7 cellular contexts compared by ENCODE assay signal in the genomic region with DNA sequence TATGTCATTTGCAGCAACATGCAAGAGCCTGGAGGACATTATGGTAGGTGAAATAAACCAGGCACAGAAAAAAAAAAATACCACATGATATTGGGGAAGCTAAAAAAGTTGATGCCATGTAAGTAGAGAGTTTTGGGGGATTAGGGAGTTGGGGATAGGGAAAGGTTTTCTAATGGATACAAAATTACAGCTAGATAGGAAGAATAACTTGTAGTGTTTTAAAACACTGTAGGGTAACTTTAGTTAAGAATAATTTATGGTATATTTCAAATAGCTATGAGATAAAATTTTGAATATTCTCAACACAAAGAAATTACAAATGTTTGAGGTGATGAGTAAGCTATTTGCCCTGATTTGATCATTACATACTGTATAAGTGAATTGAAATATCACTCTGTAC.
"Had no signal": no experiment of that assay in that cellular context is flagged by ENCODE, and none has a peak within 500 bp of the region (broad histone marks: within the 10 kb centered on the region; RNA-seq: fewer than 3 reads in every experiment).

No MANE protein-coding gene starts in this region.

- H3K4me1 Mint-ChIP-seq: IgD-negative memory B cell had no signal

- FAIRE-seq: HTR-8/SVneo had no signal

- DNase-seq: IMR-90, KBM-7, KG1 had no signal

- H3K27me3 Mint-ChIP-seq: IgD-negative memory B cell had no signal

- H3K4me2 ChIP-seq: KMS-11 had no signal

- H3K27ac Mint-ChIP-seq: IgD-negative memory B cell had no signal

- H3K36me3 Mint-ChIP-seq: IgD-negative memory B cell had no signal

- H3K9ac ChIP-seq: KMS-11 had no signal

- H3K4me3 Mint-ChIP-seq: IgD-negative memory B cell had no signal

- H3K27ac ChIP-seq: HL-60, KMS-11 had no signal
